Comparison of ENCODE assay signal across 1 cellular context in the genomic region with DNA sequence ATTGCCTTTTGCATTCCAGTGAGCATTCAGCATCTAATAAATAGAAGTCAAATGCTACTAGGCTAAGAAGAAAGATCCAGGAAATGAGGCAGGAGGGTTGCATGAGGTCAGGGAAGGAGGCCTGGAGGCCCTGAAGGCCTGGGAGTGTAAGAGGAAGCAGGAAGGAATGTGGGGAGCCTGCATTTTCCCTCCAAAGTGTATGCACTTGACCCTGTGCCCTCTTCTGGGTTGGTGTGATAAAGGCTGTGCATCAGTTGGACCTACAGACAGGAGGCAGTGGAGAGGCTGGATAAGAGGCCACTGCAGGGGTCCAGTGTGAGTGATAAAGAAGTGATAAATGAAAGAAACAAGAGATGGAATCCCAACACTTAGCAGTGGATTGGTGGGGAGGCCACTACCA.
TF ChIP-seq lines count a peak whose summit lies in the region.

No MANE protein-coding gene starts in this region.

TF ChIP-seq in K562, 482 proteins besides CTCF, POLR2A, EP300 and RAD21 (continued from another document and continues in another):
- TF ChIP-seq, protein P1, sequence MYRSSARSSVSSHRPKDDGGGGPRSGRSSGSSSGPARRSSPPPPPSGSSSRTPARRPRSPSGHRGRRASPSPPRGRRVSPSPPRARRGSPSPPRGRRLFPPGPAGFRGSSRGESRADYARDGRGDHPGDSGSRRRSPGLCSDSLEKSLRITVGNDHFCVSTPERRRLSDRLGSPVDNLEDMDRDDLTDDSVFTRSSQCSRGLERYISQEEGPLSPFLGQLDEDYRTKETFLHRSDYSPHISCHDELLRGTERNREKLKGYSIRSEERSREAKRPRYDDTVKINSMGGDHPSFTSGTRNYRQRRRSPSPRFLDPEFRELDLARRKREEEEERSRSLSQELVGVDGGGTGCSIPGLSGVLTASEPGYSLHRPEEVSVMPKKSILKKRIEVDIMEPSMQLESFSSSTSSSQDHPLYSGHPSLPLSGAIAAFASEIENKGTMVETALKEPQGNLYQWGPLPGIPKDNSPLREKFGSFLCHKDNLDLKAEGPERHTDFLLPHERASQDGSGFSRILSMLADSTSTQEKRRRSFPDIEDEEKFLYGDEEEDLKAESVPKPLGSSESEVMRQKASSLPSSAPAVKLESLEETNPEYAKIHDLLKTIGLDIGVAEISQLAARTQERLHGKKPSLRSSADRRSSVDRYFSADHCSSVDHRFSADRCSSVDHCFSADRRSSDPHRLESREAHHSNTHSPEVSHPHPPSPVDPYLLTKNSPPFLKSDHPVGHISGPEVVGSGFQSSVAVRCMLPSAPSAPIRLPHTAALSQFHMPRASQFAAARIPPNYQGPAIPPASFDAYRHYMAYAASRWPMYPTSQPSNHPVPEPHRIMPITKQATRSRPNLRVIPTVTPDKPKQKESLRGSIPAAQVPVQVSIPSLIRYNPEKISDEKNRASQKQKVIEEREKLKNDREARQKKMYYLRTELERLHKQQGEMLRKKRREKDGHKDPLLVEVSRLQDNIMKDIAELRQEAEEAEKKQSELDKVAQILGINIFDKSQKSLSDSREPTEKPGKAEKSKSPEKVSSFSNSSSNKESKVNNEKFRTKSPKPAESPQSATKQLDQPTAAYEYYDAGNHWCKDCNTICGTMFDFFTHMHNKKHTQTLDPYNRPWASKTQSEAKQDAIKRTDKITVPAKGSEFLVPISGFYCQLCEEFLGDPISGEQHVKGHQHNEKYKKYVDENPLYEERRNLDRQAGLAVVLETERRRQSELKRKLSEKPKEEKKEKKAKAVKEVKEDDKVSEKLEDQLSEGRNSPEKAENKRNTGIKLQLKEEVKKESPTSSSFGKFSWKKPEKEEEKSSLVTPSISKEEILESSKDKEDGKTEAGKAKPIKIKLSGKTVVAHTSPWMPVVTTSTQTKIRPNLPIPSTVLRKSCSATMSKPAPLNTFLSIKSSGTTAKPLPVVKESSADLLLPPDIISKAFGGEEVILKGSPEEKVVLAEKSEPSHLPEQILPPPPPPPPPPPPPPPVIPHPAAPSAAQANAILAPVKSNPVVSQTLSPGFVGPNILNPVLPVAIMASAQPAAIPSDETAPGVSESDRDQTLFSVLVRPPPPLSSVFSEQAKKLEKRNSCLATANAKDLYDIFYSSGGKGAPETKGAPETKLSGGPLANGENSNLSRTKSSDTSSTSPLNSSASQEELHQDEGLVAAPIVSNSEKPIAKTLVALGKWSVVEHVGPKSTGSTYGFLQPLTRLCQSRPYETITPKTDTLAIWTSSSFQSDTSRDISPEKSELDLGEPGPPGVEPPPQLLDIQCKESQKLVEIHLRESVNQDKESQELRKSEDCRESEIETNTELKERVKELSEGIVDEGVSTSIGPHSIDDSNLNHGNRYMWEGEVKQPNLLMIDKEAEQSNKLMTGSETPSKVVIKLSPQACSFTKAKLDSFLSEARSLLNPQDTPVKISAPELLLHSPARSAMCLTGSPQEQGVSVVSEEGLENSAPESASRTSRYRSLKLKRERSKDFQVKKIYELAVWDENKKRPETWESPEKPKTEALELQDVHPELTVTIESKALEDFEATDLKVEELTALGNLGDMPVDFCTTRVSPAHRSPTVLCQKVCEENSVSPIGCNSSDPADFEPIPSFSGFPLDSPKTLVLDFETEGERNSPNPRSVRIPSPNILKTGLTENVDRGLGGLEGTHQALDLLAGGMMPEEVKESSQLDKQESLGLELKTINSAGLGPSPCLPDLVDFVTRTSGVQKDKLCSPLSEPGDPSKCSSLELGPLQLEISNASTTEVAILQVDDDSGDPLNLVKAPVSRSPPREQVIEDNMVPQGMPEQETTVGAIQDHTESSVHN (IDR thresholded peaks at IDR 0.05; ENCODE audit: borderline replicate concordance in 1 of 2, low read depth in 1 of 2): no peak
- TF ChIP-seq NELFE (IDR thresholded peaks at IDR 0.05; ENCODE audit: insufficient read depth, insufficient read length) (no peak), KDM1A (IDR thresholded peaks at IDR 0.05) (peak; percentile 67 to 71; a peak in 2 of 4 replicates), CXXC5 (CRISPR knock-in tag; IDR thresholded peaks at IDR 0.05) (peak; percentile 66), ARID2 (IDR thresholded peaks at IDR 0.05) (no peak), PHB2 (IDR thresholded peaks at IDR 0.05; ENCODE audit: low read depth) (peak; percentile 83; the same call in 1 of the 2 replicates), FUS (optimal IDR thresholded peaks at IDR 0.05; ENCODE audit: low read depth, low read length) (no peak), ZNF75A (CRISPR knock-in tag; IDR thresholded peaks at IDR 0.05) (no peak), SMARCC2 (IDR thresholded peaks at IDR 0.05; ENCODE audit: low read depth) (peak; percentile 62; the same call in 1 of the 2 replicates), CBFA2T2 (conservative IDR thresholded peaks at IDR 0.05) (peak; percentile 95), ZNF354B (CRISPR knock-in tag; IDR thresholded peaks at IDR 0.05) (no peak), CREBBP (IDR thresholded peaks at IDR 0.05; ENCODE audit: low read depth, low read length) (no peak)
- TF ChIP-seq, protein P2, sequence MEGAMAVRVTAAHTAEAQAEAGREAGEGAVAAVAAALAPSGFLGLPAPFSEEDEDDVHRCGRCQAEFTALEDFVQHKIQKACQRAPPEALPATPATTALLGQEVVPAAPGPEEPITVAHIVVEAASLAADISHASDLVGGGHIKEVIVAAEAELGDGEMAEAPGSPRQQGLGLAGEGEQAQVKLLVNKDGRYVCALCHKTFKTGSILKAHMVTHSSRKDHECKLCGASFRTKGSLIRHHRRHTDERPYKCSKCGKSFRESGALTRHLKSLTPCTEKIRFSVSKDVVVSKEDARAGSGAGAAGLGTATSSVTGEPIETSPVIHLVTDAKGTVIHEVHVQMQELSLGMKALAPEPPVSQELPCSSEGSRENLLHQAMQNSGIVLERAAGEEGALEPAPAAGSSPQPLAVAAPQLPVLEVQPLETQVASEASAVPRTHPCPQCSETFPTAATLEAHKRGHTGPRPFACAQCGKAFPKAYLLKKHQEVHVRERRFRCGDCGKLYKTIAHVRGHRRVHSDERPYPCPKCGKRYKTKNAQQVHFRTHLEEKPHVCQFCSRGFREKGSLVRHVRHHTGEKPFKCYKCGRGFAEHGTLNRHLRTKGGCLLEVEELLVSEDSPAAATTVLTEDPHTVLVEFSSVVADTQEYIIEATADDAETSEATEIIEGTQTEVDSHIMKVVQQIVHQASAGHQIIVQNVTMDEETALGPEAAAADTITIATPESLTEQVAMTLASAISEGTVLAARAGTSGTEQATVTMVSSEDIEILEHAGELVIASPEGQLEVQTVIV (CRISPR knock-in tag; IDR thresholded peaks at IDR 0.05; ENCODE audit: borderline replicate concordance): no peak
- TF ChIP-seq, protein P3, sequence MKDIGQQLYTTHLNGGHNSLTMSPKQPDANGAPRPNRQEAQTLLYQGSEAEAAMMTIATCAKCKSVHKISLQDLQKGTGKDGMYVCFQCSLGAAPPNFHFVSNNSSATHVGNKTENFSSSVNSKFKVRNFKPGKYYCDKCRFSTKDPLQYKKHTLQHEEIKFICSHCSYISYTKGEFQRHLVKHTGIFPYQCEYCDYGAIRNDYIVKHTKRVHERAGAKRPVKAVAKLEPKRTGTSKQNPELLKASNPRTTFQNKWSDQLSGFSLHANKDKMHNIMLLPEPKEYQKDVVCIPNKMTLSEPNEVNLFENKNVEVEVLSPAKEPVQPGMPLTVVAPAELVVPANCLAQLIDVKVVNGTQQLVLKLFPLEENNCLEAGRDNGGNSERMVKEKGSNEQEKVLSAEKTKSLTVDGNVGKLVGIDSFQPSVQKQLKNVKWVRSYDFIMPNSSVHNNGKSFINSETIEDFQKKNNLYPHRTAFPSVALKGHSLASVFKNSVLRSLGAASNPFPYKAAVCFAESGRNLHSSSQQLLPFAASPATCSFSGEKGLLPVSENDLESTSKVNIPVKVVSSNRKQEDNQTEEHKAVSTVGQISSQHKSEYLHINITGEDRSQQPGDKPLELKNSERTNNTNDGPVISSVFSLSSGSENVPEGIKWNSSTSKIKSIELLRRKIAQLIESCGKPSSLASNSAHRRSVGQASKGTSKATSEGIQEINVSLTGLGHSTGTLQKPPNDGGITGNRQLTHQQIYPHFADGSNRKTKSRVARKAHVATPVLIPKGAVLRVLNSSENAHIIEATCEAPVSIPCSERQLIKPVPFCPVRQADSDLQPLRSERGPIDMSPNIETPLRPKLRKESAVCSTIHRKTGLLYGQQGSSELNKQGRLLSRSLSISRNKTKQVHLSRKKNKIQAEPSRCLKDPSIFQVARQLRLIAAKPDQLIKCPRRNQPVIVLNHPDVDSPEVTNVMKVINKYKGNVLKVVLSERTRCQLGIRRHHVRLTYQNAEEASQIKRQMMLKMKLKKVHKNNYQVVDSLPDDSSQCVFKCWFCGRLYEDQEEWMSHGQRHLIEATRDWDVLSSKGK (CRISPR knock-in tag; IDR thresholded peaks at IDR 0.05): no peak
- TF ChIP-seq, protein P4, sequence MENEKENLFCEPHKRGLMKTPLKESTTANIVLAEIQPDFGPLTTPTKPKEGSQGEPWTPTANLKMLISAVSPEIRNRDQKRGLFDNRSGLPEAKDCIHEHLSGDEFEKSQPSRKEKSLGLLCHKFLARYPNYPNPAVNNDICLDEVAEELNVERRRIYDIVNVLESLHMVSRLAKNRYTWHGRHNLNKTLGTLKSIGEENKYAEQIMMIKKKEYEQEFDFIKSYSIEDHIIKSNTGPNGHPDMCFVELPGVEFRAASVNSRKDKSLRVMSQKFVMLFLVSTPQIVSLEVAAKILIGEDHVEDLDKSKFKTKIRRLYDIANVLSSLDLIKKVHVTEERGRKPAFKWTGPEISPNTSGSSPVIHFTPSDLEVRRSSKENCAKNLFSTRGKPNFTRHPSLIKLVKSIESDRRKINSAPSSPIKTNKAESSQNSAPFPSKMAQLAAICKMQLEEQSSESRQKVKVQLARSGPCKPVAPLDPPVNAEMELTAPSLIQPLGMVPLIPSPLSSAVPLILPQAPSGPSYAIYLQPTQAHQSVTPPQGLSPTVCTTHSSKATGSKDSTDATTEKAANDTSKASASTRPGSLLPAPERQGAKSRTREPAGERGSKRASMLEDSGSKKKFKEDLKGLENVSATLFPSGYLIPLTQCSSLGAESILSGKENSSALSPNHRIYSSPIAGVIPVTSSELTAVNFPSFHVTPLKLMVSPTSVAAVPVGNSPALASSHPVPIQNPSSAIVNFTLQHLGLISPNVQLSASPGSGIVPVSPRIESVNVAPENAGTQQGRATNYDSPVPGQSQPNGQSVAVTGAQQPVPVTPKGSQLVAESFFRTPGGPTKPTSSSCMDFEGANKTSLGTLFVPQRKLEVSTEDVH (IDR thresholded peaks at IDR 0.05; ENCODE audit: low read depth, partially characterized antibody): peak; percentile 72
- TF ChIP-seq, protein P5, sequence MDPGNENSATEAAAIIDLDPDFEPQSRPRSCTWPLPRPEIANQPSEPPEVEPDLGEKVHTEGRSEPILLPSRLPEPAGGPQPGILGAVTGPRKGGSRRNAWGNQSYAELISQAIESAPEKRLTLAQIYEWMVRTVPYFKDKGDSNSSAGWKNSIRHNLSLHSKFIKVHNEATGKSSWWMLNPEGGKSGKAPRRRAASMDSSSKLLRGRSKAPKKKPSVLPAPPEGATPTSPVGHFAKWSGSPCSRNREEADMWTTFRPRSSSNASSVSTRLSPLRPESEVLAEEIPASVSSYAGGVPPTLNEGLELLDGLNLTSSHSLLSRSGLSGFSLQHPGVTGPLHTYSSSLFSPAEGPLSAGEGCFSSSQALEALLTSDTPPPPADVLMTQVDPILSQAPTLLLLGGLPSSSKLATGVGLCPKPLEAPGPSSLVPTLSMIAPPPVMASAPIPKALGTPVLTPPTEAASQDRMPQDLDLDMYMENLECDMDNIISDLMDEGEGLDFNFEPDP (CRISPR knock-in tag; IDR thresholded peaks at IDR 0.05): no peak
- TF ChIP-seq, protein P6, sequence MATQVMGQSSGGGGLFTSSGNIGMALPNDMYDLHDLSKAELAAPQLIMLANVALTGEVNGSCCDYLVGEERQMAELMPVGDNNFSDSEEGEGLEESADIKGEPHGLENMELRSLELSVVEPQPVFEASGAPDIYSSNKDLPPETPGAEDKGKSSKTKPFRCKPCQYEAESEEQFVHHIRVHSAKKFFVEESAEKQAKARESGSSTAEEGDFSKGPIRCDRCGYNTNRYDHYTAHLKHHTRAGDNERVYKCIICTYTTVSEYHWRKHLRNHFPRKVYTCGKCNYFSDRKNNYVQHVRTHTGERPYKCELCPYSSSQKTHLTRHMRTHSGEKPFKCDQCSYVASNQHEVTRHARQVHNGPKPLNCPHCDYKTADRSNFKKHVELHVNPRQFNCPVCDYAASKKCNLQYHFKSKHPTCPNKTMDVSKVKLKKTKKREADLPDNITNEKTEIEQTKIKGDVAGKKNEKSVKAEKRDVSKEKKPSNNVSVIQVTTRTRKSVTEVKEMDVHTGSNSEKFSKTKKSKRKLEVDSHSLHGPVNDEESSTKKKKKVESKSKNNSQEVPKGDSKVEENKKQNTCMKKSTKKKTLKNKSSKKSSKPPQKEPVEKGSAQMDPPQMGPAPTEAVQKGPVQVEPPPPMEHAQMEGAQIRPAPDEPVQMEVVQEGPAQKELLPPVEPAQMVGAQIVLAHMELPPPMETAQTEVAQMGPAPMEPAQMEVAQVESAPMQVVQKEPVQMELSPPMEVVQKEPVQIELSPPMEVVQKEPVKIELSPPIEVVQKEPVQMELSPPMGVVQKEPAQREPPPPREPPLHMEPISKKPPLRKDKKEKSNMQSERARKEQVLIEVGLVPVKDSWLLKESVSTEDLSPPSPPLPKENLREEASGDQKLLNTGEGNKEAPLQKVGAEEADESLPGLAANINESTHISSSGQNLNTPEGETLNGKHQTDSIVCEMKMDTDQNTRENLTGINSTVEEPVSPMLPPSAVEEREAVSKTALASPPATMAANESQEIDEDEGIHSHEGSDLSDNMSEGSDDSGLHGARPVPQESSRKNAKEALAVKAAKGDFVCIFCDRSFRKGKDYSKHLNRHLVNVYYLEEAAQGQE (CRISPR knock-in tag; IDR thresholded peaks at IDR 0.05; ENCODE audit: low read depth): no peak
- TF ChIP-seq, protein P7, sequence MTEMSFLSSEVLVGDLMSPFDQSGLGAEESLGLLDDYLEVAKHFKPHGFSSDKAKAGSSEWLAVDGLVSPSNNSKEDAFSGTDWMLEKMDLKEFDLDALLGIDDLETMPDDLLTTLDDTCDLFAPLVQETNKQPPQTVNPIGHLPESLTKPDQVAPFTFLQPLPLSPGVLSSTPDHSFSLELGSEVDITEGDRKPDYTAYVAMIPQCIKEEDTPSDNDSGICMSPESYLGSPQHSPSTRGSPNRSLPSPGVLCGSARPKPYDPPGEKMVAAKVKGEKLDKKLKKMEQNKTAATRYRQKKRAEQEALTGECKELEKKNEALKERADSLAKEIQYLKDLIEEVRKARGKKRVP (CRISPR knock-in tag; IDR thresholded peaks at IDR 0.05): 0 out of 2 replicates have a peak, but pooled peaks have one; percentile 7
- TF ChIP-seq, protein P8, sequence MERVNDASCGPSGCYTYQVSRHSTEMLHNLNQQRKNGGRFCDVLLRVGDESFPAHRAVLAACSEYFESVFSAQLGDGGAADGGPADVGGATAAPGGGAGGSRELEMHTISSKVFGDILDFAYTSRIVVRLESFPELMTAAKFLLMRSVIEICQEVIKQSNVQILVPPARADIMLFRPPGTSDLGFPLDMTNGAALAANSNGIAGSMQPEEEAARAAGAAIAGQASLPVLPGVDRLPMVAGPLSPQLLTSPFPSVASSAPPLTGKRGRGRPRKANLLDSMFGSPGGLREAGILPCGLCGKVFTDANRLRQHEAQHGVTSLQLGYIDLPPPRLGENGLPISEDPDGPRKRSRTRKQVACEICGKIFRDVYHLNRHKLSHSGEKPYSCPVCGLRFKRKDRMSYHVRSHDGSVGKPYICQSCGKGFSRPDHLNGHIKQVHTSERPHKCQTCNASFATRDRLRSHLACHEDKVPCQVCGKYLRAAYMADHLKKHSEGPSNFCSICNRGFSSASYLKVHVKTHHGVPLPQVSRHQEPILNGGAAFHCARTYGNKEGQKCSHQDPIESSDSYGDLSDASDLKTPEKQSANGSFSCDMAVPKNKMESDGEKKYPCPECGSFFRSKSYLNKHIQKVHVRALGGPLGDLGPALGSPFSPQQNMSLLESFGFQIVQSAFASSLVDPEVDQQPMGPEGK (CRISPR knock-in tag; IDR thresholded peaks at IDR 0.05; ENCODE audit: borderline replicate concordance): no peak
